In genomic region chr21:42691901-42692559, GRCh38 we compare ENCODE assay signal across 30 cellular contexts.
"Had no signal": no experiment of that assay in that cellular context is flagged by ENCODE, and none has a peak within 500 bp of the region (broad histone marks: within the 10 kb centered on the region; RNA-seq: fewer than 3 reads in every experiment).

No MANE protein-coding gene starts in this region.

- H3K27me3 Mint-ChIP-seq: progenitor cell of endocrine pancreas; stimulated activated naive CD8-positive, alpha-beta T cell treated with anti-CD3 and anti-CD28 coated beads, Interleukin-15, amount 100 ng/mL, for 72 hours; type B pancreatic cell had no signal

- H3K36me3 Mint-ChIP-seq: immature natural killer cell; naive B cell; natural killer cell; stimulated activated memory B cell treated with anti-CD40 and anti-IgM and Interleukin-4, amounts not matched to agents 10 μg/mL and 1 μg/mL and 100 μg/mL, for 72 hours had no signal

- H3K9me3 ChIP-seq: left lung, lower lobe of right lung, right atrium auricular region, right lobe of liver, tibial nerve, vagina had no signal

- H3K36me3 ChIP-seq: left lung, lower lobe of right lung, neural progenitor cell, right atrium auricular region, right lobe of liver, vagina had no signal

- H3K4me3 ChIP-seq: left lung, lower lobe of right lung, neural progenitor cell, right atrium auricular region, right lobe of liver, skin epidermis, tibial nerve, vagina had no signal

- DNase-seq: hypothalamus; immature natural killer cell; kidney; left colon; lower lobe of right lung; mammary epithelial cell; mesenchymal stem cell; naive B cell; natural killer cell; nephron progenitor cell; right lobe of liver; stimulated activated CD4-positive, alpha-beta T cell treated with anti-CD3 and anti-CD28 coated beads, Interleukin-1b, Interleukin-23, amount 100 ng/mL, for 48 hours; stimulated activated CD4-positive, alpha-beta T cell treated with anti-CD3 and anti-CD28 coated beads, Interleukin-2, amount 100 ng/mL, for 48 hours; stimulated activated CD4-positive, alpha-beta T cell treated with anti-CD3 and anti-CD28 coated beads, Interleukin-4, amount 100 ng/mL, for 4 hours; stimulated activated CD8-positive, alpha-beta memory T cell treated with anti-CD3 and anti-CD28 coated beads, Interleukin-4, amount 100 ng/mL, for 48 hours; stimulated activated naive CD4-positive, alpha-beta T cell treated with Interleukin-2 at 50 U/mL for 16 hours; stimulated activated naive CD8-positive, alpha-beta T cell treated with anti-CD3 and anti-CD28 coated beads, Interleukin-15, amount 100 ng/mL, for 72 hours; substantia nigra had no signal

- H3K9me3 Mint-ChIP-seq: immature natural killer cell; mesothelial cell of epicardium; naive B cell; natural killer cell; nephron progenitor cell; neural progenitor cell; stimulated activated memory B cell treated with anti-CD40 and anti-IgM and Interleukin-4, amounts not matched to agents 10 μg/mL and 1 μg/mL and 100 μg/mL, for 72 hours; stimulated activated naive CD8-positive, alpha-beta T cell treated with anti-CD3 and anti-CD28 coated beads, Interleukin-15, amount 100 ng/mL, for 72 hours; type B pancreatic cell had no signal

- FAIRE-seq: islet of Langerhans, kidney had no signal

- ATAC-seq: left colon; left lung; lower lobe of right lung; natural killer cell; right lobe of liver; stimulated activated memory B cell treated with anti-CD40 and anti-IgM and Interleukin-4, amounts not matched to agents 10 μg/mL and 1 μg/mL and 100 μg/mL, for 72 hours; stimulated activated naive CD8-positive, alpha-beta T cell treated with anti-CD3 and anti-CD28 coated beads, Interleukin-15, amount 100 ng/mL, for 72 hours had no signal

- H3K4me3 Mint-ChIP-seq: immature natural killer cell; mesothelial cell of epicardium; naive B cell; natural killer cell; nephron progenitor cell; neural progenitor cell; stimulated activated memory B cell treated with anti-CD40 and anti-IgM and Interleukin-4, amounts not matched to agents 10 μg/mL and 1 μg/mL and 100 μg/mL, for 72 hours; stimulated activated naive CD8-positive, alpha-beta T cell treated with anti-CD3 and anti-CD28 coated beads, Interleukin-15, amount 100 ng/mL, for 72 hours; type B pancreatic cell had no signal

- H3K4me1 Mint-ChIP-seq: immature natural killer cell; naive B cell; natural killer cell; nephron progenitor cell; neural progenitor cell; stimulated activated memory B cell treated with anti-CD40 and anti-IgM and Interleukin-4, amounts not matched to agents 10 μg/mL and 1 μg/mL and 100 μg/mL, for 72 hours; stimulated activated naive CD8-positive, alpha-beta T cell treated with anti-CD3 and anti-CD28 coated beads, Interleukin-15, amount 100 ng/mL, for 72 hours had no signal

- H3K27ac Mint-ChIP-seq: immature natural killer cell; mesothelial cell of epicardium; naive B cell; natural killer cell; nephron progenitor cell; neural progenitor cell; progenitor cell of endocrine pancreas; stimulated activated memory B cell treated with anti-CD40 and anti-IgM and Interleukin-4, amounts not matched to agents 10 μg/mL and 1 μg/mL and 100 μg/mL, for 72 hours; stimulated activated naive CD8-positive, alpha-beta T cell treated with anti-CD3 and anti-CD28 coated beads, Interleukin-15, amount 100 ng/mL, for 72 hours; type B pancreatic cell had no signal

- H3K27ac ChIP-seq: left lung, lower lobe of right lung, neural progenitor cell, parathyroid adenoma, right atrium auricular region, right lobe of liver, skin epidermis, tibial nerve, vagina had no signal

- H3K27me3 ChIP-seq: left lung, neural progenitor cell, right atrium auricular region, right lobe of liver, tibial nerve, vagina had no signal

- H3K4me1 ChIP-seq: left lung, lower lobe of right lung, neural progenitor cell, parathyroid adenoma, right atrium auricular region, right lobe of liver, vagina had no signal
